Comparison of ENCODE assay signal across 2 cellular contexts in the genomic region with DNA sequence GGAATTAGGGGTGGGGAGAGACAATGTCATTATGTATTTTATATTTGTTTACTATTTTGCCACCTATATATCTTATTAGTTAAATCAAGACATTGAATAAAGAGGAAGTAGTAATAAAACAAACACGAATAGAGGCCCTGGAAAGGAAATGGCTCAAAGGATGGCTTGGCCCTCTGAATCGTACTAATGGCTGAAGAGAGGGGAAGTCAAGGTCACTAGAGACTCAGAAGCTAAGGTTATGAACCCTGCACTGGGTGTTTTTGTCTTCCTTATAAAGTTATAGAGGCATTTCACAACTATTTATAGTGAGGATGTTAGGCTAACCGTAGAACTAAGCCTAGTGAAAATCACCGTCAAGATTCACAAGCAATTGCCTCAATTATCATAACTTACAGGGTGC.
TF ChIP-seq lines count a peak whose summit lies in the region.

No MANE protein-coding gene starts in this region.

TF ChIP-seq in GM23338, 12 proteins besides CTCF, POLR2A, EP300 and RAD21 (continued from another document):
- TF ChIP-seq, protein P1, sequence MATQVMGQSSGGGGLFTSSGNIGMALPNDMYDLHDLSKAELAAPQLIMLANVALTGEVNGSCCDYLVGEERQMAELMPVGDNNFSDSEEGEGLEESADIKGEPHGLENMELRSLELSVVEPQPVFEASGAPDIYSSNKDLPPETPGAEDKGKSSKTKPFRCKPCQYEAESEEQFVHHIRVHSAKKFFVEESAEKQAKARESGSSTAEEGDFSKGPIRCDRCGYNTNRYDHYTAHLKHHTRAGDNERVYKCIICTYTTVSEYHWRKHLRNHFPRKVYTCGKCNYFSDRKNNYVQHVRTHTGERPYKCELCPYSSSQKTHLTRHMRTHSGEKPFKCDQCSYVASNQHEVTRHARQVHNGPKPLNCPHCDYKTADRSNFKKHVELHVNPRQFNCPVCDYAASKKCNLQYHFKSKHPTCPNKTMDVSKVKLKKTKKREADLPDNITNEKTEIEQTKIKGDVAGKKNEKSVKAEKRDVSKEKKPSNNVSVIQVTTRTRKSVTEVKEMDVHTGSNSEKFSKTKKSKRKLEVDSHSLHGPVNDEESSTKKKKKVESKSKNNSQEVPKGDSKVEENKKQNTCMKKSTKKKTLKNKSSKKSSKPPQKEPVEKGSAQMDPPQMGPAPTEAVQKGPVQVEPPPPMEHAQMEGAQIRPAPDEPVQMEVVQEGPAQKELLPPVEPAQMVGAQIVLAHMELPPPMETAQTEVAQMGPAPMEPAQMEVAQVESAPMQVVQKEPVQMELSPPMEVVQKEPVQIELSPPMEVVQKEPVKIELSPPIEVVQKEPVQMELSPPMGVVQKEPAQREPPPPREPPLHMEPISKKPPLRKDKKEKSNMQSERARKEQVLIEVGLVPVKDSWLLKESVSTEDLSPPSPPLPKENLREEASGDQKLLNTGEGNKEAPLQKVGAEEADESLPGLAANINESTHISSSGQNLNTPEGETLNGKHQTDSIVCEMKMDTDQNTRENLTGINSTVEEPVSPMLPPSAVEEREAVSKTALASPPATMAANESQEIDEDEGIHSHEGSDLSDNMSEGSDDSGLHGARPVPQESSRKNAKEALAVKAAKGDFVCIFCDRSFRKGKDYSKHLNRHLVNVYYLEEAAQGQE (IDR thresholded peaks at IDR 0.05; ENCODE audit: unreplicated experiment) = no peak
- TF ChIP-seq EZH2phosphoT487 (IDR thresholded peaks at IDR 0.05; ENCODE audit: unreplicated experiment) = no peak
- no peak for TF ChIP-seq EZH2 (IDR thresholded peaks at IDR 0.05; ENCODE audit: low read depth, unreplicated experiment)
- no peak for TF ChIP-seq ZNF331 (CRISPR knock-in tag; IDR thresholded peaks at IDR 0.05; ENCODE audit: low read depth)
- TF ChIP-seq STAT1 (IDR thresholded peaks at IDR 0.05; ENCODE audit: unreplicated experiment) = no peak
- TF ChIP-seq, protein P2, sequence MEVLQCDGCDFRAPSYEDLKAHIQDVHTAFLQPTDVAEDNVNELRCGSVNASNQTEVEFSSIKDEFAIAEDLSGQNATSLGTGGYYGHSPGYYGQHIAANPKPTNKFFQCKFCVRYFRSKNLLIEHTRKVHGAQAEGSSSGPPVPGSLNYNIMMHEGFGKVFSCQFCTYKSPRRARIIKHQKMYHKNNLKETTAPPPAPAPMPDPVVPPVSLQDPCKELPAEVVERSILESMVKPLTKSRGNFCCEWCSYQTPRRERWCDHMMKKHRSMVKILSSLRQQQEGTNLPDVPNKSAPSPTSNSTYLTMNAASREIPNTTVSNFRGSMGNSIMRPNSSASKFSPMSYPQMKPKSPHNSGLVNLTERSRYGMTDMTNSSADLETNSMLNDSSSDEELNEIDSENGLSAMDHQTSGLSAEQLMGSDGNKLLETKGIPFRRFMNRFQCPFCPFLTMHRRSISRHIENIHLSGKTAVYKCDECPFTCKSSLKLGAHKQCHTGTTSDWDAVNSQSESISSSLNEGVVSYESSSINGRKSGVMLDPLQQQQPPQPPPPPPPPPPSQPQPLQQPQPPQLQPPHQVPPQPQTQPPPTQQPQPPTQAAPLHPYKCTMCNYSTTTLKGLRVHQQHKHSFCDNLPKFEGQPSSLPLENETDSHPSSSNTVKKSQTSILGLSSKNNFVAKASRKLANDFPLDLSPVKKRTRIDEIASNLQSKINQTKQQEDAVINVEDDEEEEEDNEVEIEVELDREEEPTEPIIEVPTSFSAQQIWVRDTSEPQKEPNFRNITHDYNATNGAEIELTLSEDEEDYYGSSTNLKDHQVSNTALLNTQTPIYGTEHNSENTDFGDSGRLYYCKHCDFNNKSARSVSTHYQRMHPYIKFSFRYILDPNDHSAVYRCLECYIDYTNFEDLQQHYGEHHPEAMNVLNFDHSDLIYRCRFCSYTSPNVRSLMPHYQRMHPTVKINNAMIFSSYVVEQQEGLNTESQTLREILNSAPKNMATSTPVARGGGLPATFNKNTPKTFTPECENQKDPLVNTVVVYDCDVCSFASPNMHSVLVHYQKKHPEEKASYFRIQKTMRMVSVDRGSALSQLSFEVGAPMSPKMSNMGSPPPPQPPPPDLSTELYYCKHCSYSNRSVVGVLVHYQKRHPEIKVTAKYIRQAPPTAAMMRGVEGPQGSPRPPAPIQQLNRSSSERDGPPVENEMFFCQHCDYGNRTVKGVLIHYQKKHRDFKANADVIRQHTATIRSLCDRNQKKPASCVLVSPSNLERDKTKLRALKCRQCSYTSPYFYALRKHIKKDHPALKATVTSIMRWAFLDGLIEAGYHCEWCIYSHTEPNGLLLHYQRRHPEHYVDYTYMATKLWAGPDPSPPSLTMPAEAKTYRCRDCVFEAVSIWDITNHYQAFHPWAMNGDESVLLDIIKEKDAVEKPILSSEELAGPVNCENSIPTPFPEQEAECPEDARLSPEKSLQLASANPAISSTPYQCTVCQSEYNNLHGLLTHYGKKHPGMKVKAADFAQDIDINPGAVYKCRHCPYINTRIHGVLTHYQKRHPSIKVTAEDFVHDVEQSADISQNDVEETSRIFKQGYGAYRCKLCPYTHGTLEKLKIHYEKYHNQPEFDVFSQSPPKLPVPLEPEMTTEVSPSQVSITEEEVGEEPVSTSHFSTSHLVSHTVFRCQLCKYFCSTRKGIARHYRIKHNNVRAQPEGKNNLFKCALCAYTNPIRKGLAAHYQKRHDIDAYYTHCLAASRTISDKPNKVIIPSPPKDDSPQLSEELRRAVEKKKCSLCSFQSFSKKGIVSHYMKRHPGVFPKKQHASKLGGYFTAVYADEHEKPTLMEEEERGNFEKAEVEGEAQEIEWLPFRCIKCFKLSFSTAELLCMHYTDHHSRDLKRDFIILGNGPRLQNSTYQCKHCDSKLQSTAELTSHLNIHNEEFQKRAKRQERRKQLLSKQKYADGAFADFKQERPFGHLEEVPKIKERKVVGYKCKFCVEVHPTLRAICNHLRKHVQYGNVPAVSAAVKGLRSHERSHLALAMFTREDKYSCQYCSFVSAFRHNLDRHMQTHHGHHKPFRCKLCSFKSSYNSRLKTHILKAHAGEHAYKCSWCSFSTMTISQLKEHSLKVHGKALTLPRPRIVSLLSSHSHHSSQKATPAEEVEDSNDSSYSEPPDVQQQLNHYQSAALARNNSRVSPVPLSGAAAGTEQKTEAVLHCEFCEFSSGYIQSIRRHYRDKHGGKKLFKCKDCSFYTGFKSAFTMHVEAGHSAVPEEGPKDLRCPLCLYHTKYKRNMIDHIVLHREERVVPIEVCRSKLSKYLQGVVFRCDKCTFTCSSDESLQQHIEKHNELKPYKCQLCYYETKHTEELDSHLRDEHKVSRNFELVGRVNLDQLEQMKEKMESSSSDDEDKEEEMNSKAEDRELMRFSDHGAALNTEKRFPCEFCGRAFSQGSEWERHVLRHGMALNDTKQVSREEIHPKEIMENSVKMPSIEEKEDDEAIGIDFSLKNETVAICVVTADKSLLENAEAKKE (CRISPR knock-in tag; IDR thresholded peaks at IDR 0.05) = no peak
- TF ChIP-seq POLR2AphosphoS5 (IDR thresholded peaks at IDR 0.05; ENCODE audit: low read depth) = no peak
- no peak for TF ChIP-seq JUNB (IDR thresholded peaks at IDR 0.05; ENCODE audit: unreplicated experiment)
- TF ChIP-seq, protein P3, sequence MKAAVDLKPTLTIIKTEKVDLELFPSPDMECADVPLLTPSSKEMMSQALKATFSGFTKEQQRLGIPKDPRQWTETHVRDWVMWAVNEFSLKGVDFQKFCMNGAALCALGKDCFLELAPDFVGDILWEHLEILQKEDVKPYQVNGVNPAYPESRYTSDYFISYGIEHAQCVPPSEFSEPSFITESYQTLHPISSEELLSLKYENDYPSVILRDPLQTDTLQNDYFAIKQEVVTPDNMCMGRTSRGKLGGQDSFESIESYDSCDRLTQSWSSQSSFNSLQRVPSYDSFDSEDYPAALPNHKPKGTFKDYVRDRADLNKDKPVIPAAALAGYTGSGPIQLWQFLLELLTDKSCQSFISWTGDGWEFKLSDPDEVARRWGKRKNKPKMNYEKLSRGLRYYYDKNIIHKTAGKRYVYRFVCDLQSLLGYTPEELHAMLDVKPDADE (IDR thresholded peaks at IDR 0.05) = no peak

TF ChIP-seq in GM12878, 131 proteins besides CTCF, POLR2A, EP300 and RAD21 (continued from another document):
- TF ChIP-seq, protein P4, sequence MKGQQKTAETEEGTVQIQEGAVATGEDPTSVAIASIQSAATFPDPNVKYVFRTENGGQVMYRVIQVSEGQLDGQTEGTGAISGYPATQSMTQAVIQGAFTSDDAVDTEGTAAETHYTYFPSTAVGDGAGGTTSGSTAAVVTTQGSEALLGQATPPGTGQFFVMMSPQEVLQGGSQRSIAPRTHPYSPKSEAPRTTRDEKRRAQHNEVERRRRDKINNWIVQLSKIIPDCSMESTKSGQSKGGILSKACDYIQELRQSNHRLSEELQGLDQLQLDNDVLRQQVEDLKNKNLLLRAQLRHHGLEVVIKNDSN (IDR thresholded peaks at IDR 0.05; ENCODE audit: borderline replicate concordance, extremely low read length, insufficient read depth, low read depth, low read length) = no peak
- TF ChIP-seq ZNF384 (IDR thresholded peaks at IDR 0.05; ENCODE audit: borderline replicate concordance, low read depth, low read length) (no peak), ZNF24 (IDR thresholded peaks at IDR 0.05) (no peak), YBX1 (IDR thresholded peaks at IDR 0.05) (no peak), STAT3 (IDR thresholded peaks at IDR 0.05; ENCODE audit: low read depth, low read length) (no peak)
- TF ChIP-seq, protein P5, sequence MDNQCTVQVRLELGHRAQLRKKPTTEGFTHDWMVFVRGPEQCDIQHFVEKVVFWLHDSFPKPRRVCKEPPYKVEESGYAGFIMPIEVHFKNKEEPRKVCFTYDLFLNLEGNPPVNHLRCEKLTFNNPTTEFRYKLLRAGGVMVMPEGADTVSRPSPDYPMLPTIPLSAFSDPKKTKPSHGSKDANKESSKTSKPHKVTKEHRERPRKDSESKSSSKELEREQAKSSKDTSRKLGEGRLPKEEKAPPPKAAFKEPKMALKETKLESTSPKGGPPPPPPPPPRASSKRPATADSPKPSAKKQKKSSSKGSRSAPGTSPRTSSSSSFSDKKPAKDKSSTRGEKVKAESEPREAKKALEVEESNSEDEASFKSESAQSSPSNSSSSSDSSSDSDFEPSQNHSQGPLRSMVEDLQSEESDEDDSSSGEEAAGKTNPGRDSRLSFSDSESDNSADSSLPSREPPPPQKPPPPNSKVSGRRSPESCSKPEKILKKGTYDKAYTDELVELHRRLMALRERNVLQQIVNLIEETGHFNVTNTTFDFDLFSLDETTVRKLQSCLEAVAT (IDR thresholded peaks at IDR 0.05) = no peak
- TF ChIP-seq, protein P6, sequence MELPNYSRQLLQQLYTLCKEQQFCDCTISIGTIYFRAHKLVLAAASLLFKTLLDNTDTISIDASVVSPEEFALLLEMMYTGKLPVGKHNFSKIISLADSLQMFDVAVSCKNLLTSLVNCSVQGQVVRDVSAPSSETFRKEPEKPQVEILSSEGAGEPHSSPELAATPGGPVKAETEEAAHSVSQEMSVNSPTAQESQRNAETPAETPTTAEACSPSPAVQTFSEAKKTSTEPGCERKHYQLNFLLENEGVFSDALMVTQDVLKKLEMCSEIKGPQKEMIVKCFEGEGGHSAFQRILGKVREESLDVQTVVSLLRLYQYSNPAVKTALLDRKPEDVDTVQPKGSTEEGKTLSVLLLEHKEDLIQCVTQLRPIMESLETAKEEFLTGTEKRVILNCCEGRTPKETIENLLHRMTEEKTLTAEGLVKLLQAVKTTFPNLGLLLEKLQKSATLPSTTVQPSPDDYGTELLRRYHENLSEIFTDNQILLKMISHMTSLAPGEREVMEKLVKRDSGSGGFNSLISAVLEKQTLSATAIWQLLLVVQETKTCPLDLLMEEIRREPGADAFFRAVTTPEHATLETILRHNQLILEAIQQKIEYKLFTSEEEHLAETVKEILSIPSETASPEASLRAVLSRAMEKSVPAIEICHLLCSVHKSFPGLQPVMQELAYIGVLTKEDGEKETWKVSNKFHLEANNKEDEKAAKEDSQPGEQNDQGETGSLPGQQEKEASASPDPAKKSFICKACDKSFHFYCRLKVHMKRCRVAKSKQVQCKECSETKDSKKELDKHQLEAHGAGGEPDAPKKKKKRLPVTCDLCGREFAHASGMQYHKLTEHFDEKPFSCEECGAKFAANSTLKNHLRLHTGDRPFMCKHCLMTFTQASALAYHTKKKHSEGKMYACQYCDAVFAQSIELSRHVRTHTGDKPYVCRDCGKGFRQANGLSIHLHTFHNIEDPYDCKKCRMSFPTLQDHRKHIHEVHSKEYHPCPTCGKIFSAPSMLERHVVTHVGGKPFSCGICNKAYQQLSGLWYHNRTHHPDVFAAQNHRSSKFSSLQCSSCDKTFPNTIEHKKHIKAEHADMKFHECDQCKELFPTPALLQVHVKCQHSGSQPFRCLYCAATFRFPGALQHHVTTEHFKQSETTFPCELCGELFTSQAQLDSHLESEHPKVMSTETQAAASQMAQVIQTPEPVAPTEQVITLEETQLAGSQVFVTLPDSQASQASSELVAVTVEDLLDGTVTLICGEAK (IDR thresholded peaks at IDR 0.05; ENCODE audit: borderline replicate concordance) = no peak
- TF ChIP-seq, protein P7, sequence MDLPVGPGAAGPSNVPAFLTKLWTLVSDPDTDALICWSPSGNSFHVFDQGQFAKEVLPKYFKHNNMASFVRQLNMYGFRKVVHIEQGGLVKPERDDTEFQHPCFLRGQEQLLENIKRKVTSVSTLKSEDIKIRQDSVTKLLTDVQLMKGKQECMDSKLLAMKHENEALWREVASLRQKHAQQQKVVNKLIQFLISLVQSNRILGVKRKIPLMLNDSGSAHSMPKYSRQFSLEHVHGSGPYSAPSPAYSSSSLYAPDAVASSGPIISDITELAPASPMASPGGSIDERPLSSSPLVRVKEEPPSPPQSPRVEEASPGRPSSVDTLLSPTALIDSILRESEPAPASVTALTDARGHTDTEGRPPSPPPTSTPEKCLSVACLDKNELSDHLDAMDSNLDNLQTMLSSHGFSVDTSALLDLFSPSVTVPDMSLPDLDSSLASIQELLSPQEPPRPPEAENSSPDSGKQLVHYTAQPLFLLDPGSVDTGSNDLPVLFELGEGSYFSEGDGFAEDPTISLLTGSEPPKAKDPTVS (IDR thresholded peaks at IDR 0.05; ENCODE audit: low read depth, low read length) = no peak
